In the genomic region with DNA sequence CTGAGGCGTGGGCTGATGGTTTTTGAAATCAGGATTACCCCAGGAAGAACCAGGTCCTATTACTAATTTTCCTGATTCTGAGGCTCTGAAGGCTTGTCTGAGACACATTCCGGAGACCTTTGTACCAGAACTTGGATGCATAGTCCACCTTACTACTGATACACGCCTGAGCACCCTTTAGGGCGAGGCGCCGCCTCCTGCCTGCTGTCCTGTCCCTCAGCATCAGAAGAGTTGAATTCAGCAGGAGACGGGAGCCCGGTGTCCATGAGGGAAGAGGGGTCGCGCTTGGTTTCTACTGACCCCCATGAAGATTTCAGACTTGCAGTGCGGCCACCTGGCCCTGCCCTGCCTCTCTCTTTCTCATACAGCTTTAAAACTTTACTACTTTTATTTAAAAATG, we compare ENCODE assay signal across 16 cellular contexts. TPM values are rescaled to one million over a fixed set of nuclear protein-coding genes. Genes with fewer than 3 reads are reported as not detected.
A peak's percentile ranks its signal among the peaks of the same experiment; 100 is the strongest.
DNase-seq lines count a peak whose midpoint lies in the region; ATAC-seq, FAIRE-seq and TF ChIP-seq lines count a peak whose summit lies in the region.
"Had no signal": no experiment of that assay in that cellular context is flagged by ENCODE, and none has a peak within 500 bp of the region (broad histone marks: within the 10 kb centered on the region; RNA-seq: fewer than 3 reads in every experiment).

No MANE protein-coding gene starts in this region.

- no peak for TF ChIP-seq EP300 in H1 (IDR thresholded peaks at IDR 0.05; ENCODE audit: borderline replicate concordance in 1 of 2, low read depth in 2 of 2, low read length in 2 of 2)

- H3K9me3 Mint-ChIP-seq in CD8-positive, alpha-beta T cell = no peaks in the 10 kb centered on the region
- H3K9me3 Mint-ChIP-seq in T-cell = no peaks in the 10 kb centered on the region

- H3K18ac ChIP-seq in H1 (ENCODE audit: extremely low read depth, low read length) (peak overlapping the region; percentile 71; the same call in 1 of the 2 replicates), trophoblast cell (ENCODE audit: low read length) (no peak overlapping the region)

- no peak overlapping the region for H3K4me3 ChIP-seq in CD8-positive, alpha-beta T cell (ENCODE audit: low read depth, low read length)
- H3K4me3 ChIP-seq in H1 (ENCODE audit: extremely low read depth in 1 of 4, insufficient read depth in 2 of 4, low read depth in 3 of 4, low read length in 4 of 4) (no peak overlapping the region), trophoblast cell (ENCODE audit: low read depth, low read length) (no peak overlapping the region)
- H3K4me3 ChIP-seq: K562, ovary, suprapubic skin had no signal

- TF ChIP-seq CTCF in CD8-positive, alpha-beta T cell (IDR thresholded peaks at IDR 0.05) = no peak
- no peak for TF ChIP-seq CTCF in H1 (IDR thresholded peaks at IDR 0.05; ENCODE audit: control extremely low read depth in 1 of 3, insufficient read depth in 1 of 3, low read depth in 1 of 3, low read length in 3 of 3)

- peak overlapping the region; percentile 70 for H3K27ac Mint-ChIP-seq in CD8-positive, alpha-beta T cell
- H3K27ac Mint-ChIP-seq in T-helper 17 cell (peak overlapping the region; percentile 74), T-cell (peak overlapping the region in 1 of 2 donors; percentile 84)

- H3K79me1 ChIP-seq in H1 (ENCODE audit: low read depth, low read length) (peaks cover 2% of the 10 kb centered on the region), trophoblast cell (ENCODE audit: low read length) (peaks cover 36% of the 10 kb centered on the region)

- H3K27ac ChIP-seq in CD8-positive, alpha-beta T cell (ENCODE audit: low read depth, low read length) = no peak overlapping the region
- H3K27ac ChIP-seq in H1 (ENCODE audit: low read depth, low read length) = no peak overlapping the region
- no peak overlapping the region for H3K27ac ChIP-seq in trophoblast cell (ENCODE audit: low read depth, low read length)
- H3K27ac ChIP-seq: ovary, suprapubic skin had no signal

- no peak overlapping the region for H2BK120ac ChIP-seq in H1 (replicated peaks; ENCODE audit: low read depth, low read length)
- peak overlapping the region; percentile 35 for H2BK120ac ChIP-seq in trophoblast cell (ENCODE audit: insufficient read depth, low read length, poor library complexity)

- H3K36me3 Mint-ChIP-seq in CD8-positive, alpha-beta T cell = peaks cover 85% of the 10 kb centered on the region
- H3K36me3 Mint-ChIP-seq in T-helper 17 cell (ENCODE audit: low read depth) (peaks cover 3% of the 10 kb centered on the region), T-cell (peaks cover 50% of the 10 kb centered on the region)

- H3K9ac ChIP-seq in H1 (replicated peaks in 1 of 4; ENCODE audit: extremely low read depth in 1 of 4, low read depth in 3 of 4, low read length in 3 of 4) (no peak overlapping the region), trophoblast cell (ENCODE audit: low read length) (no peak overlapping the region)

- H4K91ac ChIP-seq in H1 (replicated peaks; ENCODE audit: insufficient read length, low read length) = no peak overlapping the region
- H4K91ac ChIP-seq in trophoblast cell (ENCODE audit: low read depth, low read length) = peak overlapping the region; percentile 53

- H2AFZ ChIP-seq in H1 (ENCODE audit: low read length) (no peak overlapping the region), trophoblast cell (ENCODE audit: insufficient read depth, low read length, poor library complexity) (no peak overlapping the region)

- H4K8ac ChIP-seq in H1 (ENCODE audit: extremely low read depth, insufficient read depth, low read length) (no peak overlapping the region; the same call in 1 of the 2 replicates), trophoblast cell (ENCODE audit: low read depth, low read length) (peak overlapping the region; percentile 45)

- H3K36me3 ChIP-seq in CD8-positive, alpha-beta T cell (ENCODE audit: insufficient read depth, low read length) = peaks cover 33% of the 10 kb centered on the region
- peaks cover 0 to 7% (median 0%) of the 10 kb centered on the region in 4 experiments; a peak in 2 of 8 replicates for H3K36me3 ChIP-seq in H1 (ENCODE audit: control insufficient read depth in 2 of 4, insufficient read depth in 4 of 4, low read length in 3 of 4)
- H3K36me3 ChIP-seq in trophoblast cell (ENCODE audit: control insufficient read depth in 1 of 2, insufficient read depth in 2 of 2, low read length in 2 of 2) = peaks cover 27 to 43% of the 10 kb centered on the region in 2 experiments
- H3K36me3 ChIP-seq: ovary had no signal

- no peak overlapping the region for H3K23ac ChIP-seq in H1 (ENCODE audit: insufficient read length)
- no peak overlapping the region for H3K23ac ChIP-seq in trophoblast cell (ENCODE audit: low read length)

- H3K56ac ChIP-seq in H1 (replicated peaks; ENCODE audit: insufficient read length, low read depth, low read length) = no peak overlapping the region

- H3K4me2 ChIP-seq in H1 (ENCODE audit: insufficient read depth in 1 of 2, low read depth in 2 of 2, low read length in 2 of 2) (no peak overlapping the region), trophoblast cell (ENCODE audit: low read length) (no peak overlapping the region)

- no peak for ATAC-seq in CD8-positive, alpha-beta T cell
- ATAC-seq in T-helper 17 cell = no peak
- ATAC-seq in HG02885 (IDR thresholded peaks at IDR 0.05; ENCODE audit: poor library complexity, unreplicated experiment) = no peak
- no peak for ATAC-seq in GM19463 (IDR thresholded peaks at IDR 0.05; ENCODE audit: unreplicated experiment)
- ATAC-seq in T-cell (replicated peaks in 1 of 4) = no peak

- no peaks in the 10 kb centered on the region for H3K9me3 ChIP-seq in CD8-positive, alpha-beta T cell (ENCODE audit: low read length)
- H3K9me3 ChIP-seq in T-helper 17 cell (ENCODE audit: control insufficient read depth, low read length, poor library complexity, severe bottlenecking) = no peaks in the 10 kb centered on the region
- no peaks in the 10 kb centered on the region for H3K9me3 ChIP-seq in H1 (ENCODE audit: insufficient read depth in 2 of 2, low read depth in 1 of 2, low read length in 1 of 2)
- peaks cover 13% of the 10 kb centered on the region for H3K9me3 ChIP-seq in trophoblast cell (ENCODE audit: insufficient read depth, low read depth, low read length)
- H3K9me3 ChIP-seq: ovary, suprapubic skin had no signal

- no peak overlapping the region for H2BK20ac ChIP-seq in H1 (ENCODE audit: low read length)

- H4K20me1 ChIP-seq in H1 (replicated peaks in 1 of 2; ENCODE audit: control insufficient read depth in 1 of 2, insufficient read depth in 2 of 2, low read length in 2 of 2) = peaks cover 2 to 3% of the 10 kb centered on the region in 2 experiments

- no peak overlapping the region for H2BK5ac ChIP-seq in H1 (ENCODE audit: low read depth, low read length)
- peak overlapping the region; percentile 6 for H2BK5ac ChIP-seq in trophoblast cell (ENCODE audit: low read depth, low read length, poor library complexity)

- TF ChIP-seq RAD21 in H1 (IDR thresholded peaks at IDR 0.05 in 1 of 2, conservative IDR thresholded peaks at IDR 0.05 in 1 of 2; ENCODE audit: low read depth in 2 of 2, low read length in 2 of 2) = no peak

- H3K27me3 Mint-ChIP-seq in CD8-positive, alpha-beta T cell (ENCODE audit: low read depth) = no peaks in the 10 kb centered on the region
- H3K27me3 Mint-ChIP-seq in T-helper 17 cell (no peaks in the 10 kb centered on the region), T-cell (no peaks in the 10 kb centered on the region)

- no peak overlapping the region for H4K12ac ChIP-seq in trophoblast cell (ENCODE audit: low read depth, low read length)

- no peak for TF ChIP-seq POLR2A in H1 (IDR thresholded peaks at IDR 0.05; ENCODE audit: control extremely low read depth in 1 of 2, low read depth in 2 of 2, low read length in 2 of 2)

- H2BK15ac ChIP-seq in H1 (ENCODE audit: low read length) = no peak overlapping the region

- intact Hi-C loops in CD8-positive, alpha-beta T cell (cut with DNase I, micrococcal nuclease) = loop anchor here in 1 of 2 experiments (1.0 kb wide), 1 partner anchor 10 kb away; no protein-coding TSS in a partner anchor

- H4K5ac ChIP-seq in H1 (ENCODE audit: insufficient read length, low read depth, low read length) = no peak overlapping the region

- H3K23me2 ChIP-seq in H1 (ENCODE audit: low read depth, low read length) = no peaks in the 10 kb centered on the region

- peaks cover 75% of the 10 kb centered on the region for H3K4me1 Mint-ChIP-seq in CD8-positive, alpha-beta T cell (ENCODE audit: low read depth)
- H3K4me1 Mint-ChIP-seq in T-helper 17 cell = peaks cover 23% of the 10 kb centered on the region
- peaks cover 54 to 74% (median 69%) of the 10 kb centered on the region in 3 donors for H3K4me1 Mint-ChIP-seq in T-cell

- H2AK5ac ChIP-seq in H1 (ENCODE audit: low read depth, low read length) (no peak overlapping the region), trophoblast cell (ENCODE audit: low read length) (no peak overlapping the region)

- H3K14ac ChIP-seq in H1 (ENCODE audit: insufficient read length) (no peak overlapping the region), trophoblast cell (ENCODE audit: low read length) (no peak overlapping the region)

- H3K79me2 ChIP-seq in H1 (ENCODE audit: control insufficient read depth in 1 of 2, insufficient read depth in 2 of 2, low read length in 2 of 2) (peaks cover 0 to 3% of the 10 kb centered on the region in 2 experiments; a peak in 1 of 4 replicates), trophoblast cell (ENCODE audit: control insufficient read depth, insufficient read depth, low read length, poor library complexity) (peaks cover 13% of the 10 kb centered on the region)

- CTCF ChIA-PET in CD8-positive, alpha-beta T cell (lab: Charles Lee) = interaction anchor here (1.3 to 5.9 kb wide), 4 partner anchors 11 to 170 kb away, joined by 3 to 35 read pairs (median 4); no protein-coding TSS in a partner anchor
- CTCF ChIA-PET in H1 (lab: Charles Lee; ENCODE audit: partially characterized antibody) (interaction anchor here (0.9 to 3.3 kb wide), 6 partner anchors 10 to 111 kb away, joined by 3 to 24 read pairs (median 5); no protein-coding TSS in a partner anchor), T-cell (lab: Charles Lee) (no interaction called here)

- FAIRE-seq in H1 (lab: Jason Lieb, UNC) = no peak
- FAIRE-seq: endometrium, K562 had no signal

- peaks cover 73% of the 10 kb centered on the region for H3K4me1 ChIP-seq in CD8-positive, alpha-beta T cell (ENCODE audit: insufficient read depth, low read length)
- H3K4me1 ChIP-seq in H1 (replicated peaks in 1 of 4; ENCODE audit: control insufficient read depth in 3 of 4, insufficient read depth in 4 of 4, low read length in 3 of 4) (peaks cover 0 to 27% (median 1%) of the 10 kb centered on the region in 4 experiments; a peak in 5 of 7 replicates), trophoblast cell (ENCODE audit: control insufficient read depth in 1 of 2, insufficient read depth in 2 of 2, low read length in 2 of 2) (peaks cover 31 to 33% of the 10 kb centered on the region in 2 experiments)

- peak overlapping the region; percentile 3 for H3K4me3 Mint-ChIP-seq in CD8-positive, alpha-beta T cell
- H3K4me3 Mint-ChIP-seq in T-helper 17 cell (no peak overlapping the region), T-cell (no peak overlapping the region)

- no peak for DNase-seq in CD8-positive, alpha-beta T cell
- DNase-seq in T-helper 17 cell (no peak), H1 (ENCODE audit: low read depth in 1 of 2, low spot score in 2 of 2) (no peak), trophoblast cell (no peak), T-cell (no peak)
- DNase-seq: activated T-cell treated with anti-CD3 and anti-CD28 coated beads, Interleukin-2, amount 50 U/mL, for 1 hour; aorta; NCI-H1930; stimulated activated CD4-positive, alpha-beta T cell treated with anti-CD3 and anti-CD28 coated beads, Interleukin-4, amount 100 ng/mL, for 1 hour; T-helper 2 cell had no signal

- H2BK12ac ChIP-seq in H1 (ENCODE audit: low read depth, low read length) (0 out of 2 replicates have a peak overlapping the region, but pooled peaks have one; percentile 50), trophoblast cell (ENCODE audit: low read length) (peak overlapping the region; percentile 83)

- H3K4ac ChIP-seq in H1 (replicated peaks; ENCODE audit: insufficient read length, low read depth, low read length) (no peak overlapping the region), trophoblast cell (ENCODE audit: low read depth, low read length) (no peak overlapping the region)

- WGBS in H1 (ENCODE audit: extremely low coverage in 1 of 2, insufficient coverage in 1 of 2, insufficient read length in 1 of 2, insufficient replicate concordance in 2 of 2, low coverage in 1 of 2, low lambda C conversion rate in 2 of 2, missing lambda C conversion rate in 1 of 2), 2 experiments = 85% methylated on average over 11 of the region's 11 CpGs; no CpG with 5 or more reads in 1 of the 2 experiments
- WGBS in trophoblast cell (ENCODE audit: extremely low coverage, insufficient coverage, insufficient read length) = no CpG with 5 or more reads among the region's 11 CpGs

- no peaks in the 10 kb centered on the region for H3K27me3 ChIP-seq in CD8-positive, alpha-beta T cell (ENCODE audit: insufficient read depth, low read length)
- H3K27me3 ChIP-seq in H1 (replicated peaks in 1 of 4; ENCODE audit: control insufficient read depth in 3 of 4, extremely low read depth in 1 of 4, insufficient read depth in 3 of 4, low read length in 3 of 4) (no peaks in the 10 kb centered on the region), trophoblast cell (ENCODE audit: insufficient read depth, low read length) (no peaks in the 10 kb centered on the region)
- H3K27me3 ChIP-seq: ovary, suprapubic skin had no signal

- POLR2A ChIA-PET in CD8-positive, alpha-beta T cell (lab: Charles Lee) = no interaction called here
- POLR2A ChIA-PET in H1 (lab: Charles Lee; ENCODE audit: partially characterized antibody) = interaction anchor here (1.4 kb wide), 1 partner anchor 70 kb away, joined by 3 read pairs; no protein-coding TSS in a partner anchor
- POLR2A ChIA-PET in T-cell (lab: Charles Lee) = interaction anchor here in 1 of 2 donors (0.7 kb wide), 1 partner anchor 30 kb away, joined by 3 read pairs; no protein-coding TSS in a partner anchor

RNA-seq across cellular contexts. Expression of a gene that starts 49.9 kb away (rescaled TPM):
- 100 to 1,000 TPM; 359 to 364 TPM for total RNA-seq in CD8-positive, alpha-beta T cell
- total RNA-seq in T-helper 17 cell (100 to 1,000 TPM; 184 to 226 TPM), T-cell (100 to 1,000 TPM; 218 to 327 (median 288) TPM)
- total RNA-seq in H1 (2021; fragmentation: NEBNext Ultra II Directional; extraction: Animal tissue kit (Norgen Biotek cat#: 25700)) = 32.4 and 33.4 TPM in 2 replicates
- polyA plus RNA-seq in H1 (2011; rRNA removed) = 15.7 and 18.3 TPM in 2 replicates
- 16.2 TPM for polyA plus RNA-seq in H1 (2011; cell fraction: cytosol; rRNA removed)
- polyA plus RNA-seq in H1 (2011; cell fraction: nucleus; rRNA removed) = 17.3 TPM
- polyA plus RNA-seq in H1 (2012, experiment 1 of 2) = 21.5 to 39.3 TPM (median 24.4 TPM) in 4 replicates
- 13.0 TPM for polyA plus RNA-seq in H1 (2012, experiment 2 of 2)
- 34.5 TPM for polyA plus RNA-seq in H1 (2013, experiment 1 of 2)
- 37.8 TPM for polyA plus RNA-seq in H1 (2013, experiment 2 of 2)
- 15.4 and 21.4 TPM in 2 replicates for polyA minus RNA-seq in H1 (2011; rRNA and poly(A)+ RNA removed)
- polyA minus RNA-seq in H1 (2011; cell fraction: cytosol; rRNA and poly(A)+ RNA removed) = 21.7 TPM
- 10.9 TPM for polyA minus RNA-seq in H1 (2011; cell fraction: nucleus; rRNA and poly(A)+ RNA removed)
- 76.0 and 79.4 TPM in 2 replicates for polyA plus RNA-seq in trophoblast cell (2013)

Comparison
In these comparisons a context has a peak if more than half of its experiments do, and no peak if none do; other contexts are left out.
1. CTCF ChIA-PET loops: an anchor here in CD8-positive, alpha-beta T cell (1.3 to 5.9 kb wide) and H1 (0.9 to 3.3 kb wide); none called in T-cell.